Comparison of ENCODE assay signal across 16 cellular contexts in the genomic region with DNA sequence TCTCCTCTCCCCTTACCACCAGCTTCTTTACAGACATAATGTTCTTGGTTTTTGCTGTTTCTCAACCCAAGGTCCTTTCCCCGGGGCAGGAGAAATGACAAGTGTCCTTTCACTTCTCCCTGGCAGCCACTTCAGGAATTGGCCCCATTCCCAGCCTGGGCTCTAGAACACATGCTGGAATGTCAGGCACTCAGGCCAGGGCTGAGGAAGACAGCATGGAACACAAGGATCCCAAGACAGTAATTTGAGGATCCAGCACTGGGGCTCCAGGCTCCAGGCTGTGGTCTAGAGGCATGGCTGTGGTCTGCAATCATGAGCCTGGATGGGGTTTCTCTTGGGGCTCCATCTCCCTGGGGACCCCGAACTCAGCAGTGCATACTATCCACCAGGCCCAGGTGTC.
DNase-seq lines count a peak whose midpoint lies in the region; ATAC-seq, FAIRE-seq and TF ChIP-seq lines count a peak whose summit lies in the region.
"Had no signal": no experiment of that assay in that cellular context is flagged by ENCODE, and none has a peak within 500 bp of the region (broad histone marks: within the 10 kb centered on the region; RNA-seq: fewer than 3 reads in every experiment).

No MANE protein-coding gene starts in this region.

- peaks cover 2% of the 10 kb centered on the region; the same call in 2 of the 3 replicates for H3K9me3 Mint-ChIP-seq in GM23338
- H3K9me3 Mint-ChIP-seq: activated T-helper 17 cell treated with anti-CD3 and anti-CD28 coated beads, Interleukin-2, amount 50 U/mL, for 72 hours; central memory CD8-positive, alpha-beta T cell; effector memory CD8-positive, alpha-beta T cell; natural killer cell treated with Interleukin-12 subunit alpha and Interleukin-12 subunit beta and Interleukin-15 and Interleukin-18, amount 100 ng/mL, for 72 hours had no signal

- H3K4me3 ChIP-seq in lung = no peak overlapping the region
- H3K4me3 ChIP-seq in GM23338 = no peak overlapping the region

- H3K9me2 ChIP-seq in GM23338 (ENCODE audit: insufficient read depth) = no peaks in the 10 kb centered on the region

- H2AFZ ChIP-seq in GM23338 = no peak overlapping the region

- 57 to 70% methylated on average over 2 of the region's 2 CpGs for WGBS in lung, 2 donors

- H3K4me2 ChIP-seq in GM23338 = no peak overlapping the region

- no peaks in the 10 kb centered on the region; the same call in 1 of the 2 replicates for H3F3A ChIP-seq in GM23338 (replicated peaks; ENCODE audit: low read depth)

- H3K36me3 Mint-ChIP-seq in GM23338 (ENCODE audit: low read depth) = no peaks in the 10 kb centered on the region
- H3K36me3 Mint-ChIP-seq: natural killer cell treated with Interleukin-12 subunit alpha and Interleukin-12 subunit beta and Interleukin-15 and Interleukin-18, amount 100 ng/mL, for 72 hours had no signal

- no peaks in the 10 kb centered on the region for H3K27me3 ChIP-seq in lung (ENCODE audit: control insufficient read depth, insufficient read depth)
- H3K27me3 ChIP-seq in GM23338 (ENCODE audit: insufficient read depth) = peaks cover 77% of the 10 kb centered on the region

- FAIRE-seq in D721Med (lab: Jason Lieb, UNC) = no peak

- peaks cover 62% of the 10 kb centered on the region for H3K27me3 Mint-ChIP-seq in GM23338 (ENCODE audit: insufficient read depth, low read depth, poor library complexity)

- H3K27ac Mint-ChIP-seq in GM23338 = no peak overlapping the region
- H3K27ac Mint-ChIP-seq: activated T-helper 17 cell treated with anti-CD3 and anti-CD28 coated beads, Interleukin-2, amount 50 U/mL, for 72 hours; effector memory CD8-positive, alpha-beta T cell; natural killer cell treated with Interleukin-12 subunit alpha and Interleukin-12 subunit beta and Interleukin-15 and Interleukin-18, amount 100 ng/mL, for 72 hours had no signal

- H3K36me3 ChIP-seq in lung (ENCODE audit: control insufficient read depth in 2 of 2, insufficient read depth in 2 of 2, low read length in 2 of 2) (no peaks in the 10 kb centered on the region), GM23338 (ENCODE audit: insufficient read depth) (no peaks in the 10 kb centered on the region)

- H3K4me1 Mint-ChIP-seq in GM23338 = peaks cover 42% of the 10 kb centered on the region
- H3K4me1 Mint-ChIP-seq: activated T-helper 17 cell treated with anti-CD3 and anti-CD28 coated beads, Interleukin-2, amount 50 U/mL, for 72 hours; central memory CD8-positive, alpha-beta T cell had no signal

- H3K4me3 Mint-ChIP-seq in GM23338 = no peak overlapping the region
- H3K4me3 Mint-ChIP-seq: activated T-helper 17 cell treated with anti-CD3 and anti-CD28 coated beads, Interleukin-2, amount 50 U/mL, for 72 hours; central memory CD8-positive, alpha-beta T cell; effector memory CD8-positive, alpha-beta T cell; natural killer cell treated with Interleukin-12 subunit alpha and Interleukin-12 subunit beta and Interleukin-15 and Interleukin-18, amount 100 ng/mL, for 72 hours had no signal

- TF ChIP-seq CTCF in lung (IDR thresholded peaks at IDR 0.05; ENCODE audit: control extremely low read depth, extremely low read depth) (no peak), D721Med (IDR thresholded peaks at IDR 0.05; ENCODE audit: insufficient read depth, missing control alignments) (no peak), GM23338 (conservative IDR thresholded peaks at IDR 0.05; ENCODE audit: low read depth in 2 of 2) (no peak)

- H3K27ac ChIP-seq in lung (ENCODE audit: low read depth in 1 of 2, low read length in 1 of 2) = peak overlapping the region in 1 of 2 donors; percentile 1
- no peak overlapping the region for H3K27ac ChIP-seq in GM23338 (ENCODE audit: low read depth)

- DNase-seq in AG08395 (ENCODE audit: low spot score) (peak; percentile 42), H4 (ENCODE audit: low spot score) (peak; percentile 29), cerebellum (ENCODE audit: low spot score) (peak; percentile 79), lung (ENCODE audit: low spot score) (peak; percentile 87), COR-L47 (lab: John Stamatoyannopoulos, UW) (no peak), HuH-7.5 (ENCODE audit: low spot score) (no peak), D721Med (ENCODE audit: insufficient read length, low spot score) (no peak), GM23338 (ENCODE audit: low spot score) (no peak)
- DNase-seq: Calu3; effector memory CD8-positive, alpha-beta T cell; NCI-H1092; NCI-H226 had no signal

- H3K4me1 ChIP-seq in lung (ENCODE audit: control insufficient read depth in 2 of 2, insufficient read depth in 2 of 2, low read length in 2 of 2) (peaks cover 0 to 11% of the 10 kb centered on the region in 2 donors), GM23338 (ENCODE audit: insufficient read depth) (peaks cover 27% of the 10 kb centered on the region)

- H3K9me3 ChIP-seq in lung (ENCODE audit: control insufficient read depth in 2 of 2, insufficient read depth in 1 of 2, low read length in 1 of 2) = no peaks in the 10 kb centered on the region

- peaks cover 9% of the 10 kb centered on the region; the same call in 1 of the 2 replicates for H4K20me1 ChIP-seq in GM23338 (replicated peaks; ENCODE audit: insufficient read depth)

- no peaks in the 10 kb centered on the region for H3K79me2 ChIP-seq in GM23338 (replicated peaks; ENCODE audit: insufficient read depth)

- ATAC-seq in lung (ENCODE audit: insufficient read depth, low FRiP score) = no peak
- no peak for ATAC-seq in GM23338
- ATAC-seq: activated T-helper 17 cell treated with anti-CD3 and anti-CD28 coated beads, Interleukin-2, amount 50 U/mL, for 72 hours; effector memory CD8-positive, alpha-beta T cell; HCT116; natural killer cell treated with Interleukin-12 subunit alpha and Interleukin-12 subunit beta and Interleukin-15 and Interleukin-18, amount 100 ng/mL, for 72 hours had no signal

TF ChIP-seq in GM23338, 12 proteins besides CTCF, POLR2A, EP300 and RAD21 (continues in another document):
- TF ChIP-seq NANOG (IDR thresholded peaks at IDR 0.05; ENCODE audit: borderline replicate concordance) = no peak
- no peak for TF ChIP-seq ZNF331 (CRISPR knock-in tag; IDR thresholded peaks at IDR 0.05; ENCODE audit: low read depth)
- no peak for TF ChIP-seq EZH2phosphoT487 (IDR thresholded peaks at IDR 0.05; ENCODE audit: unreplicated experiment)
- TF ChIP-seq STAT1 (IDR thresholded peaks at IDR 0.05; ENCODE audit: unreplicated experiment) = no peak
- TF ChIP-seq ETS1 (IDR thresholded peaks at IDR 0.05) = no peak
- TF ChIP-seq EZH2 (IDR thresholded peaks at IDR 0.05; ENCODE audit: low read depth, unreplicated experiment) = no peak
- no peak for TF ChIP-seq CREB1 (CRISPR knock-in tag; IDR thresholded peaks at IDR 0.05; ENCODE audit: low read depth)
- TF ChIP-seq POLR2AphosphoS5 (IDR thresholded peaks at IDR 0.05; ENCODE audit: low read depth) = no peak
- no peak for TF ChIP-seq REST (IDR thresholded peaks at IDR 0.05; ENCODE audit: unreplicated experiment)

Comparison
In these comparisons a context has a peak if more than half of its experiments do, and no peak if none do; other contexts are left out.
1. DNase-seq: peak in AG08395 (single experiment), H4 (single experiment), cerebellum (single experiment) and lung (single experiment); none in COR-L47 (single experiment), HuH-7.5 (single experiment), D721Med (single experiment) and GM23338 (single experiment).